In the genomic region with DNA sequence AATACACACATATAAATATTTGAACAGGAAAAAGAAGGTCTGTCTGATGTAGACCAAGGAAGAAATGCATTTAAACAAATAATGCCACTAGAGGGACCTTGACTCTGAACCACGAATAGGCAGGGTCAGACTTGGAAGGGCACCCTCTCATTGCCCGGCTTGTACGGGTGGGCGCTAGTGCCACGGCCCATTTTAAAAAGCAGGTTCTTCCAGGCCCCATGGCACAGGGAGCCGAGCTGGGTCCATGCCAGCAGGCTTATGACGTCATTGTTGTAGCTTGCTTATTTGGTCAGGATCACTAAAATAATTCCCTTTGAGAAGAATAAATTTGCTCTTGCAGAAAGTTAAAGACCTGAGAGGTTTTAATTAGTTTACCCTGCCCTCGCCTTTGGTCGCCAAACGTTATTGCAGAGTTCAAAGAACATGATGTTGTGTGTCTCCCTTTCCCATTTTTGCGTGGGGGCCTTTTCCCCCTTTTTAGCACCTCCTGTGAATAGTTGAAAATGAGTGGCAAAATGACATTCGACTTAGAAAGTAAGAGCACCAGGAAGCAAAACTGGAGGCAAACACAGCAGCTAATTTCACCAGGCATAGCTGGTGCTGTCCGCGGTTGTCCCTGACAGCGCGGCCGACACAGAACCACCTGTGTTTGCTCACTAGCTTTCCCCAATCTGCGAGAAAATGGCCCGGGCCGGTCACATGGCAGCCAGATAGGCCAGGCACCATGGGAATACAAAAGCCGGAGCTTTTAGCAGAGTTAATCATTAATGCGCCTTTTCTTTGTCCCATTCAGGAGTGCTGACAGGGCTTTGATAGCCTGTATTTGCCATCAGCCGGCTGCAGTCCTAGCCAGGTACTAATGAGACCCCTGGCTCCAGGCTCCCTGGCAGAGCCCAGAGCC, we compare ENCODE assay signal across 11 cellular contexts.
DNase-seq lines count a peak whose midpoint lies in the region; TF ChIP-seq lines count a peak whose summit lies in the region.
"Had no signal": no experiment of that assay in that cellular context is flagged by ENCODE, and none has a peak within 500 bp of the region (broad histone marks: within the 10 kb centered on the region; RNA-seq: fewer than 3 reads in every experiment).

No MANE protein-coding gene starts in this region.

- TF ChIP-seq CTCF in OCI-LY7 (conservative IDR thresholded peaks at IDR 0.05; ENCODE audit: low read length) (0 out of 2 replicates have a peak, but pooled peaks have one; percentile 14), glutamatergic neuron (IDR thresholded peaks at IDR 0.05; ENCODE audit: partially characterized antibody, unreplicated experiment) (no peak), stomach (IDR thresholded peaks at IDR 0.05) (peak in 3 of 7 experiments; percentile 34 to 36 (median 34))

- TF ChIP-seq EP300 in stomach (IDR thresholded peaks at IDR 0.05): no peak

- H3K36me3 ChIP-seq in OCI-LY7 (ENCODE audit: insufficient read depth, low read length) (no peaks in the 10 kb centered on the region), stomach (no peaks in the 10 kb centered on the region)
- H3K36me3 ChIP-seq: SJCRH30, thoracic aorta had no signal

- H3K4me3 ChIP-seq in OCI-LY7 (ENCODE audit: low read depth, low read length, poor library complexity, severe bottlenecking): no peak overlapping the region
- peak overlapping the region in 1 of 4 donors; percentile 17 for H3K4me3 ChIP-seq in stomach
- H3K4me3 ChIP-seq: SJCRH30, thoracic aorta had no signal

- whole genome bisulfite sequencing in stomach, 5 donors: 22 to 46% (median 32%) methylated on average over 23 of the region's 23 CpGs

- TF ChIP-seq POLR2A in stomach (IDR thresholded peaks at IDR 0.05): peak in 1 of 4 donors; percentile 26

- intact Hi-C loops in OCI-LY7 (cut with micrococcal nuclease; ENCODE audit: unreplicated experiment): no loop called here
- intact Hi-C loops in stomach (cut with DNase I; ENCODE audit: low total_unique reads): no loop called here

- H3K4me3 Mint-ChIP-seq in glutamatergic neuron (ENCODE audit: unreplicated experiment): no peak overlapping the region
- H3K4me3 Mint-ChIP-seq in activated naive CD4-positive, alpha-beta T cell treated with anti-CD3 and anti-CD28 coated beads, Interleukin-2, amount 10 ng/mL, durations not matched to agents 7 days and 5 days: no peak overlapping the region

- H2AFZ ChIP-seq in OCI-LY7 (ENCODE audit: low read length): no peak overlapping the region

- CTCF ChIA-PET in OCI-LY7 (lab: Charles Lee; ENCODE audit: unreplicated experiment): interaction anchor here (0.5 kb wide), 1 partner anchor 201 kb away, joined by 3 read pairs; no protein-coding TSS in a partner anchor
- CTCF ChIA-PET in activated naive CD4-positive, alpha-beta T cell treated with anti-CD3 and anti-CD28 coated beads, Interleukin-2, amount 10 ng/mL, durations not matched to agents 7 days and 5 days (lab: Charles Lee): no interaction called here

- no peak overlapping the region for H3K4me2 ChIP-seq in OCI-LY7 (ENCODE audit: low read length)

- no peaks in the 10 kb centered on the region for H4K20me1 ChIP-seq in OCI-LY7 (ENCODE audit: insufficient read depth, low read length)

- H3K27ac ChIP-seq in OCI-LY7 (ENCODE audit: low read depth, low read length, poor library complexity, severe bottlenecking) (no peak overlapping the region), stomach (peak overlapping the region; percentile 81 to 90 (median 85))
- H3K27ac ChIP-seq: SJCRH30, thoracic aorta had no signal

- DNase-seq in NCI-H82 (lab: John Stamatoyannopoulos, UW) (peak; percentile 18), NCI-H82 treated with DMSO at 0.1 percent for 48 hours (lab: John Stamatoyannopoulos, UW; ENCODE audit: unreplicated experiment) (no peak), OCI-LY7 (ENCODE audit: low spot score) (no peak), glutamatergic neuron (peak; percentile 55), stomach (peak; percentile 96), 8988T (no peak), SKM-1 (lab: John Stamatoyannopoulos, UW; ENCODE audit: unreplicated experiment) (no peak)
- no peak for DNase-seq in activated naive CD4-positive, alpha-beta T cell treated with anti-CD3 and anti-CD28 coated beads, Interleukin-2, amount 10 ng/mL, durations not matched to agents 7 days and 5 days
- DNase-seq: activated T-cell treated with anti-CD3 and anti-CD28 coated beads, Interleukin-2, amount 50 U/mL, for 1 hour had no signal

- H3K27ac Mint-ChIP-seq in glutamatergic neuron (ENCODE audit: unreplicated experiment): no peak overlapping the region
- no peak overlapping the region for H3K27ac Mint-ChIP-seq in activated naive CD4-positive, alpha-beta T cell treated with anti-CD3 and anti-CD28 coated beads, Interleukin-2, amount 10 ng/mL, durations not matched to agents 7 days and 5 days

- H3K79me2 ChIP-seq in OCI-LY7 (ENCODE audit: insufficient read depth, low read depth, low read length): no peaks in the 10 kb centered on the region

- H3K36me3 Mint-ChIP-seq in glutamatergic neuron (ENCODE audit: unreplicated experiment): no peaks in the 10 kb centered on the region
- no peaks in the 10 kb centered on the region for H3K36me3 Mint-ChIP-seq in activated naive CD4-positive, alpha-beta T cell treated with anti-CD3 and anti-CD28 coated beads, Interleukin-2, amount 10 ng/mL, durations not matched to agents 7 days and 5 days

- H3K9me3 ChIP-seq in OCI-LY7 (ENCODE audit: low read length) (no peaks in the 10 kb centered on the region), stomach (no peaks in the 10 kb centered on the region)
- H3K9me3 ChIP-seq: SJCRH30, thoracic aorta had no signal

- H3K9me2 ChIP-seq in OCI-LY7 (ENCODE audit: insufficient read depth, low read length): no peaks in the 10 kb centered on the region

- POLR2A ChIA-PET in OCI-LY7 (lab: Charles Lee): no interaction called here

- BruUV-seq in OCI-LY7 (replicated peaks; lab: Mats Ljungman, UMichigan): no TSS peak

- no peaks in the 10 kb centered on the region for H3K9me3 Mint-ChIP-seq in glutamatergic neuron (ENCODE audit: unreplicated experiment)
- H3K9me3 Mint-ChIP-seq in activated naive CD4-positive, alpha-beta T cell treated with anti-CD3 and anti-CD28 coated beads, Interleukin-2, amount 10 ng/mL, durations not matched to agents 7 days and 5 days: peaks cover 3% of the 10 kb centered on the region

- H3K4me1 Mint-ChIP-seq in glutamatergic neuron (ENCODE audit: low read depth, unreplicated experiment): peaks cover 2% of the 10 kb centered on the region
- H3K4me1 Mint-ChIP-seq in activated naive CD4-positive, alpha-beta T cell treated with anti-CD3 and anti-CD28 coated beads, Interleukin-2, amount 10 ng/mL, durations not matched to agents 7 days and 5 days: no peaks in the 10 kb centered on the region

- H3K27me3 Mint-ChIP-seq in glutamatergic neuron (ENCODE audit: unreplicated experiment): no peaks in the 10 kb centered on the region
- H3K27me3 Mint-ChIP-seq in activated naive CD4-positive, alpha-beta T cell treated with anti-CD3 and anti-CD28 coated beads, Interleukin-2, amount 10 ng/mL, durations not matched to agents 7 days and 5 days: no peaks in the 10 kb centered on the region

- peaks cover 0 to 5% (median 0%) of the 10 kb centered on the region in 3 donors for H3K27me3 ChIP-seq in stomach
- H3K27me3 ChIP-seq: SJCRH30 had no signal

- H3K4me1 ChIP-seq in OCI-LY7 (ENCODE audit: insufficient read depth, low read length, poor library complexity, severe bottlenecking) (no peaks in the 10 kb centered on the region), stomach (peaks cover 0 to 22% (median 12%) of the 10 kb centered on the region in 4 donors)
- H3K4me1 ChIP-seq: SJCRH30 had no signal

Comparison
In these comparisons a context has a peak if more than half of its experiments do, and no peak if none do; other contexts are left out.
1. DNase-seq: peak in NCI-H82 (single experiment), glutamatergic neuron (single experiment) and stomach (single experiment); none in NCI-H82 treated with DMSO at 0.1 percent for 48 hours (single experiment), OCI-LY7 (single experiment), 8988T (single experiment), activated naive CD4-positive, alpha-beta T cell treated with anti-CD3 and anti-CD28 coated beads, Interleukin-2, amount 10 ng/mL, durations not matched to agents 7 days and 5 days (single experiment) and SKM-1 (single experiment).